Comparison of ENCODE assay signal across 10 cellular contexts in genomic region chr10:122494833-122495232, GRCh38. TPM values are rescaled to one million over a fixed set of nuclear protein-coding genes. Genes with fewer than 3 reads are reported as not detected.
DNase-seq lines count a peak whose midpoint lies in the region; ATAC-seq lines count a peak whose summit lies in the region.
"Had no signal": no experiment of that assay in that cellular context is flagged by ENCODE, and none has a peak within 500 bp of the region (broad histone marks: within the 10 kb centered on the region; RNA-seq: fewer than 3 reads in every experiment).

No MANE protein-coding gene starts in this region.

- H3K27ac Mint-ChIP-seq in stimulated activated naive CD8-positive, alpha-beta T cell treated with anti-CD3 and anti-CD28 coated beads, Interleukin-15, amount 100 ng/mL, for 72 hours, result no peak overlapping the region
- no peak overlapping the region for H3K27ac Mint-ChIP-seq in activated naive CD4-positive, alpha-beta T cell treated with anti-CD3 and anti-CD28 coated beads, Interleukin-2, amount 10 ng/mL, durations not matched to agents 7 days and 5 days
- no peak overlapping the region for H3K27ac Mint-ChIP-seq in activated CD4-positive, alpha-beta T cell treated with anti-CD3 and anti-CD28 coated beads for 36 hours

- CTCF ChIA-PET in activated naive CD4-positive, alpha-beta T cell treated with anti-CD3 and anti-CD28 coated beads, Interleukin-2, amount 10 ng/mL, durations not matched to agents 7 days and 5 days (lab: Charles Lee), result interaction anchor here (1.0 to 2.0 kb wide), 3 partner anchors 8 to 75 kb away, joined by 3 to 5 read pairs (median 4); no protein-coding TSS in a partner anchor
- CTCF ChIA-PET in activated CD4-positive, alpha-beta T cell treated with anti-CD3 and anti-CD28 coated beads for 36 hours (lab: Charles Lee), result interaction anchor here (0.8 kb wide), 2 partner anchors 126 to 1542 kb away, joined by 3 to 4 read pairs; no protein-coding TSS in a partner anchor

- DNase-seq in Daoy (ENCODE audit: low read depth) (peak; percentile 77), adipocyte (ENCODE audit: low read depth) (peak; percentile 89), fibroblast of the conjunctiva (ENCODE audit: low read depth) (peak; percentile 84), pulmonary artery endothelial cell (ENCODE audit: low read depth, low spot score) (peak; percentile 74)
- no peak for DNase-seq in activated CD8-positive, alpha-beta memory T cell treated with anti-CD3 and anti-CD28 coated beads, Interleukin-2, amount 50 U/mL, for 48 hours
- DNase-seq in stimulated activated naive CD8-positive, alpha-beta T cell treated with anti-CD3 and anti-CD28 coated beads, Interleukin-15, amount 100 ng/mL, for 72 hours, result no peak
- DNase-seq in activated naive CD4-positive, alpha-beta T cell treated with anti-CD3 and anti-CD28 coated beads, Interleukin-2, amount 10 ng/mL, durations not matched to agents 7 days and 5 days, result no peak
- DNase-seq in activated CD4-positive, alpha-beta T cell treated with anti-CD3 and anti-CD28 coated beads for 36 hours, result no peak
- DNase-seq: activated T-cell treated with anti-CD3 and anti-CD28 coated beads, Interleukin-2, amount 50 U/mL, for 1 hour; naive thymus-derived CD8-positive, alpha-beta T cell had no signal

- peaks cover under 1% of the 10 kb centered on the region for H3K36me3 ChIP-seq in adipocyte (ENCODE audit: control insufficient read depth, insufficient read depth, low read length, severe bottlenecking)

- no peak overlapping the region for H3K4me3 Mint-ChIP-seq in stimulated activated naive CD8-positive, alpha-beta T cell treated with anti-CD3 and anti-CD28 coated beads, Interleukin-15, amount 100 ng/mL, for 72 hours
- H3K4me3 Mint-ChIP-seq in activated naive CD4-positive, alpha-beta T cell treated with anti-CD3 and anti-CD28 coated beads, Interleukin-2, amount 10 ng/mL, durations not matched to agents 7 days and 5 days, result no peak overlapping the region
- no peak overlapping the region for H3K4me3 Mint-ChIP-seq in activated CD4-positive, alpha-beta T cell treated with anti-CD3 and anti-CD28 coated beads for 36 hours

- H3K4me3 ChIP-seq in adipocyte (ENCODE audit: low read length), result peak overlapping the region; percentile 54

- no peak for ATAC-seq in stimulated activated naive CD8-positive, alpha-beta T cell treated with anti-CD3 and anti-CD28 coated beads, Interleukin-15, amount 100 ng/mL, for 72 hours
- no peak for ATAC-seq in activated CD4-positive, alpha-beta T cell treated with anti-CD3 and anti-CD28 coated beads for 36 hours
- ATAC-seq: naive thymus-derived CD8-positive, alpha-beta T cell had no signal

- H3K27me3 Mint-ChIP-seq in stimulated activated naive CD8-positive, alpha-beta T cell treated with anti-CD3 and anti-CD28 coated beads, Interleukin-15, amount 100 ng/mL, for 72 hours, result peaks cover 34% of the 10 kb centered on the region
- H3K27me3 Mint-ChIP-seq in activated naive CD4-positive, alpha-beta T cell treated with anti-CD3 and anti-CD28 coated beads, Interleukin-2, amount 10 ng/mL, durations not matched to agents 7 days and 5 days, result peaks cover 38% of the 10 kb centered on the region
- H3K27me3 Mint-ChIP-seq in activated CD4-positive, alpha-beta T cell treated with anti-CD3 and anti-CD28 coated beads for 36 hours, result no peaks in the 10 kb centered on the region

- H3K27me3 ChIP-seq in adipocyte (replicated peaks; ENCODE audit: control insufficient read depth, insufficient read depth, low read length), result no peaks in the 10 kb centered on the region

- POLR2A ChIA-PET in activated CD4-positive, alpha-beta T cell treated with anti-CD3 and anti-CD28 coated beads for 36 hours (lab: Charles Lee), result no interaction called here

- no peaks in the 10 kb centered on the region for H3K9me3 ChIP-seq in adipocyte (ENCODE audit: control insufficient read depth, low read length)

- peaks cover 39% of the 10 kb centered on the region for H3K4me1 Mint-ChIP-seq in stimulated activated naive CD8-positive, alpha-beta T cell treated with anti-CD3 and anti-CD28 coated beads, Interleukin-15, amount 100 ng/mL, for 72 hours
- H3K4me1 Mint-ChIP-seq in activated naive CD4-positive, alpha-beta T cell treated with anti-CD3 and anti-CD28 coated beads, Interleukin-2, amount 10 ng/mL, durations not matched to agents 7 days and 5 days, result peaks cover 11% of the 10 kb centered on the region
- peaks cover 22% of the 10 kb centered on the region for H3K4me1 Mint-ChIP-seq in activated CD4-positive, alpha-beta T cell treated with anti-CD3 and anti-CD28 coated beads for 36 hours

- no peaks in the 10 kb centered on the region for H3K9me3 Mint-ChIP-seq in stimulated activated naive CD8-positive, alpha-beta T cell treated with anti-CD3 and anti-CD28 coated beads, Interleukin-15, amount 100 ng/mL, for 72 hours
- no peaks in the 10 kb centered on the region for H3K9me3 Mint-ChIP-seq in activated naive CD4-positive, alpha-beta T cell treated with anti-CD3 and anti-CD28 coated beads, Interleukin-2, amount 10 ng/mL, durations not matched to agents 7 days and 5 days
- H3K9me3 Mint-ChIP-seq in activated CD4-positive, alpha-beta T cell treated with anti-CD3 and anti-CD28 coated beads for 36 hours (ENCODE audit: low read depth), result no peaks in the 10 kb centered on the region
- H3K9me3 Mint-ChIP-seq: naive thymus-derived CD8-positive, alpha-beta T cell had no signal

- peaks cover 74% of the 10 kb centered on the region for H3K4me1 ChIP-seq in adipocyte (ENCODE audit: control insufficient read depth, insufficient read depth, low read length)

- intact Hi-C loops in activated CD4-positive, alpha-beta T cell treated with anti-CD3 and anti-CD28 coated beads for 36 hours (cut with DNase I, micrococcal nuclease), result no loop called here

- H3K36me3 Mint-ChIP-seq in activated naive CD4-positive, alpha-beta T cell treated with anti-CD3 and anti-CD28 coated beads, Interleukin-2, amount 10 ng/mL, durations not matched to agents 7 days and 5 days, result no peaks in the 10 kb centered on the region
- H3K36me3 Mint-ChIP-seq in activated CD4-positive, alpha-beta T cell treated with anti-CD3 and anti-CD28 coated beads for 36 hours (ENCODE audit: low read depth), result no peaks in the 10 kb centered on the region
- H3K36me3 Mint-ChIP-seq: naive thymus-derived CD8-positive, alpha-beta T cell had no signal

- H3K9ac ChIP-seq in adipocyte (ENCODE audit: low read length), result peak overlapping the region; percentile 86

RNA-seq across cellular contexts. Expression of gene HTRA1, which starts 33.5 kb away (rescaled TPM):
- 43.1 and 50.4 TPM in 2 replicates for total RNA-seq in Daoy (2014; rRNA removed; shearing (Covaris generic))
- 68.1 and 94.2 TPM in 2 replicates for total RNA-seq in pulmonary artery endothelial cell
- total RNA-seq in activated CD4-positive, alpha-beta T cell treated with anti-CD3 and anti-CD28 coated beads for 36 hours, result not detected
- total RNA-seq: naive thymus-derived CD8-positive, alpha-beta T cell had no signal

RNA-seq across cellular contexts. Expression of gene ARMS2, which starts 40.4 kb away (rescaled TPM):
- total RNA-seq in Daoy (2014; rRNA removed; shearing (Covaris generic)), result not detected in 2 replicates
- not detected in 2 replicates for total RNA-seq in pulmonary artery endothelial cell
- total RNA-seq in activated CD4-positive, alpha-beta T cell treated with anti-CD3 and anti-CD28 coated beads for 36 hours, result not detected
- total RNA-seq: naive thymus-derived CD8-positive, alpha-beta T cell had no signal

Comparison
In these comparisons a context has a peak if more than half of its experiments do, and no peak if none do; other contexts are left out.
1. DNase-seq: peak in Daoy (single experiment), adipocyte (single experiment), fibroblast of the conjunctiva (single experiment) and pulmonary artery endothelial cell (single experiment); none in activated CD8-positive, alpha-beta memory T cell treated with anti-CD3 and anti-CD28 coated beads, Interleukin-2, amount 50 U/mL, for 48 hours (single experiment), stimulated activated naive CD8-positive, alpha-beta T cell treated with anti-CD3 and anti-CD28 coated beads, Interleukin-15, amount 100 ng/mL, for 72 hours (0 of 2), activated naive CD4-positive, alpha-beta T cell treated with anti-CD3 and anti-CD28 coated beads, Interleukin-2, amount 10 ng/mL, durations not matched to agents 7 days and 5 days (single experiment) and activated CD4-positive, alpha-beta T cell treated with anti-CD3 and anti-CD28 coated beads for 36 hours (single experiment).
2. RNA of gene HTRA1, which starts 33.5 kb away (total RNA-seq): 68.1 to 94.2 TPM in pulmonary artery endothelial cell and 43.1 to 50.4 TPM in Daoy; not detected in activated CD4-positive, alpha-beta T cell treated with anti-CD3 and anti-CD28 coated beads for 36 hours; every median in the first group is over 10 times any median in the second.